In the genomic region with DNA sequence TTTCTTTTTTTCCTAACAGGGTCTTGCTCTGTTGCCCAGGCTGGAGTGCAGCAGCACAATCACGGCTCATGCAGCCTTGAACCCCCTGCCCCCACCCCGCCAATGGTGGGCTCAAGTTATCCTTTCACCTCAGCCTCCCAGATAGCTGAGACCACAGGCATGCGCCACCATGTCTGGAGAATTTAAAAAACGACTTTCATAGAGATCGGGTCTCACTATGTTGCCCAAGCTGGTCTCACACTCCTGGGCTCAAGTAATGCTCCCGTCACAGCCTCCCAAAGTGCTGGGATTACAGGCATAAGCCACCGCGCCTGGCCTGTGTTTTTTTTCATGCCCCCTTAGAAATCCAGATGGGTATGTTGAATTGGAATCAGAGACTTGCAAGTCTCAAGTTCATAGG, we compare ENCODE assay signal across 10 cellular contexts. TPM values are rescaled to one million over a fixed set of nuclear protein-coding genes. Genes with fewer than 3 reads are reported as not detected.
"Had no signal": no experiment of that assay in that cellular context is flagged by ENCODE, and none has a peak within 500 bp of the region (broad histone marks: within the 10 kb centered on the region; RNA-seq: fewer than 3 reads in every experiment).

No MANE protein-coding gene starts in this region.

- H2AFZ ChIP-seq: GM23248 had no signal

- DNase-seq: GM23248, H7, HFFc6, KBM-7 had no signal

- H3K27ac Mint-ChIP-seq: HFFc6, IgD-negative memory B cell had no signal

- H3K9me3 Mint-ChIP-seq: HFFc6, IgD-negative memory B cell had no signal

- H3K9ac ChIP-seq: GM23248 had no signal

- H3K4me1 ChIP-seq: HAP-1 had no signal

- H3K36me3 ChIP-seq: HAP-1 had no signal

- H3K4me3 Mint-ChIP-seq: HFFc6, IgD-negative memory B cell had no signal

- H3K4me3 ChIP-seq: GM23248, HAP-1 had no signal

- H3K27ac ChIP-seq: GM23248, HL-60 had no signal

- H3K9me3 ChIP-seq: HAP-1 had no signal

- ATAC-seq: HCT116, HepG2 had no signal

RNA-seq across cellular contexts. Expression of gene ERICH6, which starts 40.3 kb away (rescaled TPM):
- total RNA-seq: GM23248, HepG2, HT1080 had no signal
